ENCODE assay signal across 18 cellular contexts in the genomic region with DNA sequence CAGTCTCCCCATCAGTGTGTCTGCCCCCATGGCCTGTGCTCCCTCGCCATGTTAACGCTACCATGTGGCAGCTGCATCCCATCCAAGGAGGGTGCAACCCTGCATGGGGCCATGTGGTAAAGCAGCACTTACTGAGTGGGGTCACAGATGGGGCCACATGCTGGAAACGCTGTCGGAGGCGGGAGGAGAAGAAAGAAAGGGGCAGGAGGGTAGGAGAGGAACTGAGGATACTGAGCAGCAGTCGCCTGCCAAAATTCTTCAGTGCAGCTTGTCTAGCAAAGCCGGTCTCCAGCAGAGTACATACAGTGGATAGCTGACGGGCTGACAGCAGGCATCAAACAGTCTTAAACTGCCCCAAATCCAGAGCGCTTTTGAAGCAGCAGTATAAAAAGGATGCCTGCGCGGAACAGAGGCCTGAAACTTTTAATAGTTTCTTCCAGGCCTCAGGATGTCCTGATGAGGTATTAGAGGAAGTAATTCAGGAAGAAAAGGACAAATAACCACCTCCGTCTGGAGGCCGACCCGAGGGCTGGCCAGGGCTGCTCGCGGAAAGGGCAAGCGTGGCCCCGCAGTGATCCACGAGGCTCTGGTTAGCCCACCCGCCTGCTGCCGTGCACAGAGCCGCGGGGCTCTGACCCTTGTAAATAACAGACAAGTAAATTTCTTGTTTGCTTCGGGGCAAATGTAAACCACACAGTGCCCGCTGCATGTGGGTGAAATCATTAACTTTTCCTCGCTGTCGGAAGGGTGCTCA.
DNase-seq lines count a peak whose midpoint lies in the region; ATAC-seq lines count a peak whose summit lies in the region.
"Had no signal": no experiment of that assay in that cellular context is flagged by ENCODE, and none has a peak within 500 bp of the region (broad histone marks: within the 10 kb centered on the region; RNA-seq: fewer than 3 reads in every experiment).

No MANE protein-coding gene starts in this region.

- peak overlapping the region; percentile 58 for H3K27ac ChIP-seq in layer of hippocampus (ENCODE audit: low read depth, low read length)
- peak overlapping the region; percentile 20 for H3K27ac ChIP-seq in temporal lobe (ENCODE audit: low read depth, low read length)
- H3K27ac ChIP-seq: hepatocyte, suprapubic skin had no signal

- no peaks in the 10 kb centered on the region for H3K9me3 ChIP-seq in T-helper 17 cell (ENCODE audit: control insufficient read depth, low read length, poor library complexity, severe bottlenecking)
- H3K9me3 ChIP-seq: suprapubic skin had no signal

- H3K36me3 Mint-ChIP-seq in activated naive CD4-positive, alpha-beta T cell treated with anti-CD3 and anti-CD28 coated beads, Interleukin-2, amount 50 U/mL, for 24 hours, result peaks cover 3% of the 10 kb centered on the region
- H3K36me3 Mint-ChIP-seq in T-helper 17 cell (ENCODE audit: low read depth), result peaks cover 2% of the 10 kb centered on the region

- ATAC-seq in T-helper 17 cell (no peak), GM18867 (IDR thresholded peaks at IDR 0.05; ENCODE audit: unreplicated experiment) (no peak), HG02840 (IDR thresholded peaks at IDR 0.05; ENCODE audit: low FRiP score, unreplicated experiment) (no peak)
- ATAC-seq: left cardiac atrium had no signal

- peak overlapping the region; percentile 35 for H3K27ac Mint-ChIP-seq in activated naive CD4-positive, alpha-beta T cell treated with anti-CD3 and anti-CD28 coated beads, Interleukin-2, amount 50 U/mL, for 24 hours
- peak overlapping the region; percentile 57 for H3K27ac Mint-ChIP-seq in T-helper 17 cell
- H3K27ac Mint-ChIP-seq: activated B cell treated with CpG ODN at 0.5 μM for 24 hours; dendritic cell treated with granulocyte-macrophage colony-stimulating factor and Interleukin-4, amounts not matched to agents 40 ng/mL and 50 ng/mL, for 4 days had no signal

- H3K9me3 Mint-ChIP-seq in activated naive CD4-positive, alpha-beta T cell treated with anti-CD3 and anti-CD28 coated beads, Interleukin-2, amount 50 U/mL, for 24 hours, result no peaks in the 10 kb centered on the region
- H3K9me3 Mint-ChIP-seq: dendritic cell treated with granulocyte-macrophage colony-stimulating factor and Interleukin-4, amounts not matched to agents 40 ng/mL and 50 ng/mL, for 4 days had no signal

- peaks cover 36% of the 10 kb centered on the region for H3K4me1 Mint-ChIP-seq in activated naive CD4-positive, alpha-beta T cell treated with anti-CD3 and anti-CD28 coated beads, Interleukin-2, amount 50 U/mL, for 24 hours
- peaks cover 37% of the 10 kb centered on the region for H3K4me1 Mint-ChIP-seq in T-helper 17 cell

- no peak for DNase-seq in activated naive CD4-positive, alpha-beta T cell treated with Interleukin-2 at 50 U/mL for 16 hours
- DNase-seq in T-helper 17 cell, result no peak
- DNase-seq in effector CD4-positive, alpha-beta T cell, result no peak
- DNase-seq: ACHN, activated B cell treated with CpG ODN at 0.5 μM for 24 hours, activated T-cell treated with anti-CD3 and anti-CD28 coated beads for 4 hours, Calu3, left cardiac atrium, MM.1S, NCI-H2029 treated with DMSO at 0.1 percent for 48 hours had no signal

- H3K4me3 Mint-ChIP-seq in activated naive CD4-positive, alpha-beta T cell treated with anti-CD3 and anti-CD28 coated beads, Interleukin-2, amount 50 U/mL, for 24 hours, result no peak overlapping the region
- H3K4me3 Mint-ChIP-seq in T-helper 17 cell, result no peak overlapping the region
- H3K4me3 Mint-ChIP-seq: activated B cell treated with CpG ODN at 0.5 μM for 24 hours; dendritic cell treated with granulocyte-macrophage colony-stimulating factor and Interleukin-4, amounts not matched to agents 40 ng/mL and 50 ng/mL, for 4 days had no signal

- H3K27me3 Mint-ChIP-seq in activated naive CD4-positive, alpha-beta T cell treated with anti-CD3 and anti-CD28 coated beads, Interleukin-2, amount 50 U/mL, for 24 hours, result no peaks in the 10 kb centered on the region
- H3K27me3 Mint-ChIP-seq in T-helper 17 cell, result no peaks in the 10 kb centered on the region
- H3K27me3 Mint-ChIP-seq: activated B cell treated with CpG ODN at 0.5 μM for 24 hours; dendritic cell treated with granulocyte-macrophage colony-stimulating factor and Interleukin-4, amounts not matched to agents 40 ng/mL and 50 ng/mL, for 4 days had no signal

- no peaks in the 10 kb centered on the region for H3K27me3 ChIP-seq in layer of hippocampus (ENCODE audit: control insufficient read depth, insufficient read depth, low read length)
- H3K27me3 ChIP-seq: hepatocyte, suprapubic skin had no signal
